ENCODE assay signal across 8 cellular contexts in the genomic region with DNA sequence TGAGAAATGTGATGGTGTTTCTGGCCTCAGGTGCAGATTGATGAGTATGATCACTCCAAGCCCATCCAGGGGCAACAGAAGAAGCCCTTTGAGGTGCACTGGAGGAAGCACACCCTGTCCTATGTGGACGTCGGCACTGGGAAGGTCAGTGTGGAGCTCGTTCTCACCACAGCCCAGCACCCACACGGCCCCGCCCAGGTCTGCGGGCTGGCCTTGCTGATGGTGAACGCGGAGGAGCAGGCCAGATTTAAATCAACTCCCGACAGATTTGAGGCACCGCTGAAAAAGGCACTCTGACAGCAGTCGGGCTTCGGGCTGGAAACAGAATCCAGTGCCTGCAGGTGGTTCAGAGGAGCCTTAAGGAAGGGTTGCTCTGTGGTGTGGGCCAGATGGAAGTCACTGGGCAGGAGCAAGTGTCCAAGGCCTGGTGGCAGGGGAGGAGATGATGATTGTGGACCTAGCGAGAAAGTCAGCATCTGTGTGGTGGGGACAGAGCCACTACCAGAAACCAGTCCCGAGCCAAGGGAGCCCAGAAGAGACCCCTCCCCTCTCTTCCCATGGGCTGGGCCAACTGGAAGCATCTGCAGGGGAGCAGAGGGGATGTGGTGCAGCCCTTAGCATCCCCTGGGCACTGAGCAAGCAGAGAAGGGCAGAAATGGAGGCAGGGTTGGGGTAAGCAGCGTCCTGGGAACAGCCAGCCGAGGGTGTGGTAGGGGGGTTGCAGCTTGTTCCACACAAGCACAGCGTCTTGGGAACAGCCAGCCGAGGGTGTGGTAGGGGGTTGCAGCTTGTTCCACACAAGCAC. TPM values are rescaled to one million over a fixed set of nuclear protein-coding genes. Genes with fewer than 3 reads are reported as not detected.
DNase-seq lines count a peak whose midpoint lies in the region; ATAC-seq, FAIRE-seq and TF ChIP-seq lines count a peak whose summit lies in the region.
"Not testable (repeated sequence)": the region's sequence is repeated elsewhere in the genome, so short reads cannot be mapped to it uniquely, and the experiment has no call there.
"Had no signal": no experiment of that assay in that cellular context is flagged by ENCODE, and none has a peak within 500 bp of the region (broad histone marks: within the 10 kb centered on the region; RNA-seq: fewer than 3 reads in every experiment).

No MANE protein-coding gene starts in this region.

- ATAC-seq in GM18498 (IDR thresholded peaks at IDR 0.05; ENCODE audit: unreplicated experiment) (peak; percentile 12), right cardiac atrium (peak; percentile 29 to 37), mucosa of descending colon (peak; percentile 82)

- H2AFZ ChIP-seq in Karpas-422 (ENCODE audit: low read length), result not testable (repeated sequence)

- not testable (repeated sequence) for H3K4me3 Mint-ChIP-seq in activated CD4-positive, alpha-beta memory T cell treated with anti-CD3 and anti-CD28 coated beads, Interleukin-2, amount 10 ng/mL, durations not matched to agents 7 days and 5 days

- not testable (repeated sequence) for H3K4me1 ChIP-seq in Karpas-422 (ENCODE audit: low read length); adrenal gland (replicated peaks in 1 of 2); right cardiac atrium (ENCODE audit: control insufficient read depth, insufficient read depth, low read length); small intestine (ENCODE audit: control insufficient read depth in 2 of 2, insufficient read depth in 1 of 2, low read depth in 1 of 2, low read length in 1 of 2)
- H3K4me1 ChIP-seq in mucosa of descending colon (ENCODE audit: low read depth), result peaks cover 17% of the 10 kb centered on the region

- POLR2A ChIA-PET in activated CD4-positive, alpha-beta memory T cell treated with anti-CD3 and anti-CD28 coated beads, Interleukin-2, amount 10 ng/mL, durations not matched to agents 7 days and 5 days (lab: Charles Lee), result not testable (repeated sequence)

- H3K9me2 ChIP-seq in Karpas-422 (replicated peaks; ENCODE audit: insufficient read depth, low read length), result not testable (repeated sequence)

- CTCF ChIA-PET in activated CD4-positive, alpha-beta memory T cell treated with anti-CD3 and anti-CD28 coated beads, Interleukin-2, amount 10 ng/mL, durations not matched to agents 7 days and 5 days (lab: Charles Lee), result not testable (repeated sequence)

- H3K36me3 ChIP-seq in Karpas-422 (ENCODE audit: insufficient read depth, low read length), result peaks cover 36% of the 10 kb centered on the region
- peaks cover 0 to 47% of the 10 kb centered on the region in 2 donors for H3K36me3 ChIP-seq in adrenal gland (replicated peaks in 1 of 2)
- H3K36me3 ChIP-seq in mucosa of descending colon (ENCODE audit: low read depth), result peaks cover 11% of the 10 kb centered on the region
- peaks cover 2 to 10% of the 10 kb centered on the region in 2 donors for H3K36me3 ChIP-seq in small intestine (ENCODE audit: control insufficient read depth in 2 of 2, insufficient read depth in 2 of 2, low read length in 2 of 2)

- H4K20me1 ChIP-seq in Karpas-422 (ENCODE audit: insufficient read depth, low read depth, low read length), result not testable (repeated sequence)

- not testable (repeated sequence) for H3K27me3 Mint-ChIP-seq in activated CD4-positive, alpha-beta memory T cell treated with anti-CD3 and anti-CD28 coated beads, Interleukin-2, amount 10 ng/mL, durations not matched to agents 7 days and 5 days

- H3K9ac ChIP-seq in Karpas-422 (ENCODE audit: low read length), result not testable (repeated sequence)

- DNase-seq in Karpas-422 (peak; percentile 34), adrenal gland (peak in 4 of 7 donors; percentile 20 to 55 (median 32)), mucosa of descending colon (peak; percentile 43 to 80 (median 62)), small intestine (peak; percentile 81)
- not testable (repeated sequence) for DNase-seq in activated CD4-positive, alpha-beta memory T cell treated with anti-CD3 and anti-CD28 coated beads, Interleukin-2, amount 10 ng/mL, durations not matched to agents 7 days and 5 days; right cardiac atrium

- not testable (repeated sequence) for H3K9me3 ChIP-seq in Karpas-422 (ENCODE audit: low read length); adrenal gland (replicated peaks in 1 of 3); right cardiac atrium (ENCODE audit: control insufficient read depth, low read length); mucosa of descending colon; small intestine (ENCODE audit: control insufficient read depth, low read depth)

- not testable (repeated sequence) for H3K4me3 ChIP-seq in Karpas-422 (ENCODE audit: low read length); adrenal gland; right cardiac atrium (ENCODE audit: low read length); mucosa of descending colon; small intestine (ENCODE audit: low read depth in 1 of 2, low read length in 2 of 2)

- H3K4me2 ChIP-seq in Karpas-422 (ENCODE audit: low read depth, low read length, poor library complexity, severe bottlenecking), result not testable (repeated sequence)

- H3K27me3 ChIP-seq in Karpas-422 (ENCODE audit: low read length); adrenal gland; right cardiac atrium (ENCODE audit: control insufficient read depth, insufficient read depth); small intestine (ENCODE audit: control insufficient read depth in 2 of 2, insufficient read depth in 2 of 2, low read length in 2 of 2): not testable (repeated sequence)

- intact Hi-C loops in adrenal gland (cut with DNase I); right cardiac atrium (cut with DNase I); mucosa of descending colon (cut with DNase I, micrococcal nuclease): not testable (repeated sequence)

- not testable (repeated sequence) for H3K79me2 ChIP-seq in Karpas-422 (ENCODE audit: low read length)

- not testable (repeated sequence) for TF ChIP-seq POLR2A in adrenal gland (IDR thresholded peaks at IDR 0.05)

- peak overlapping the region; percentile 44 for H3K27ac Mint-ChIP-seq in activated CD4-positive, alpha-beta memory T cell treated with anti-CD3 and anti-CD28 coated beads, Interleukin-2, amount 10 ng/mL, durations not matched to agents 7 days and 5 days

- peaks cover 47% of the 10 kb centered on the region for H3K36me3 Mint-ChIP-seq in activated CD4-positive, alpha-beta memory T cell treated with anti-CD3 and anti-CD28 coated beads, Interleukin-2, amount 10 ng/mL, durations not matched to agents 7 days and 5 days (ENCODE audit: low read depth)

- not testable (repeated sequence) for H3K27ac ChIP-seq in Karpas-422 (ENCODE audit: low read length); adrenal gland; right cardiac atrium (ENCODE audit: low read length)
- H3K27ac ChIP-seq in small intestine (ENCODE audit: low read depth in 1 of 2, low read length in 1 of 2), result peak overlapping the region; percentile 84 to 100

- H3K4me1 Mint-ChIP-seq in activated CD4-positive, alpha-beta memory T cell treated with anti-CD3 and anti-CD28 coated beads, Interleukin-2, amount 10 ng/mL, durations not matched to agents 7 days and 5 days, result not testable (repeated sequence)

- TF ChIP-seq CTCF in adrenal gland (IDR thresholded peaks at IDR 0.05); mucosa of descending colon (IDR thresholded peaks at IDR 0.05): not testable (repeated sequence)

- 69 to 91% (median 73%) methylated on average over 16 to 18 of the region's 18 CpGs for WGBS in adrenal gland, 4 donors
- 85% methylated on average over 18 of the region's 18 CpGs for WGBS in right cardiac atrium
- WGBS in small intestine, 3 donors, result 25 to 78% (median 45%) methylated on average over 18 of the region's 18 CpGs

- FAIRE-seq in small intestine (lab: Jason Lieb, UNC), result not testable (repeated sequence)

- H3K9me3 Mint-ChIP-seq in activated CD4-positive, alpha-beta memory T cell treated with anti-CD3 and anti-CD28 coated beads, Interleukin-2, amount 10 ng/mL, durations not matched to agents 7 days and 5 days, result not testable (repeated sequence)

RNA-seq across cellular contexts. Expression of a gene that starts 36.9 kb away (rescaled TPM):
- total RNA-seq in Karpas-422 (2014; rRNA removed; shearing (Covaris generic); ENCODE audit: low replicate concordance), result 0.22 and 1.6 TPM in 2 replicates
- total RNA-seq in activated CD4-positive, alpha-beta memory T cell treated with anti-CD3 and anti-CD28 coated beads, Interleukin-2, amount 10 ng/mL, durations not matched to agents 7 days and 5 days, result 1 to 10 TPM; 1.2 to 2.8 TPM
- total RNA-seq in adrenal gland, result 1 to 10 TPM in 6 of 8 donors, under 1 TPM in 2; 0.78 to 8.9 (median 3.0) TPM
- 10 to 100 TPM in 2 of 3 donors, 1 to 10 TPM in 1; 1.7 to 20.2 (median 16.6) TPM for polyA plus RNA-seq in adrenal gland
- total RNA-seq in right cardiac atrium, result 1 to 10 TPM in 3 of 4 donors, under 1 TPM in 1; 0.86 to 4.8 (median 1.9) TPM
- polyA plus RNA-seq in right cardiac atrium, result 1.7 TPM
- 100 to 1,000 TPM in 2 of 3 donors, 10 to 100 TPM in 1; 29.5 to 147 (median 112) TPM for total RNA-seq in mucosa of descending colon
- 10 to 100 TPM; 16.8 to 25.7 (median 18.9) TPM for polyA plus RNA-seq in small intestine
- total RNA-seq: SJSA1 had no signal

Comparison
In these comparisons a context has a peak if more than half of its experiments do, and no peak if none do; other contexts are left out.
1. ATAC-seq: peak in every context shown above with its lines; median percentile 82 in mucosa of descending colon; 33 in right cardiac atrium; 12 in GM18498.